1 cellular context compared by ENCODE assay signal in genomic region chr3:167885277-167885676, GRCh38.
TF ChIP-seq lines count a peak whose summit lies in the region.

No MANE protein-coding gene starts in this region.

TF ChIP-seq in K562, 482 proteins besides CTCF, POLR2A, EP300 and RAD21 (continued from another document):
- TF ChIP-seq, protein P1, sequence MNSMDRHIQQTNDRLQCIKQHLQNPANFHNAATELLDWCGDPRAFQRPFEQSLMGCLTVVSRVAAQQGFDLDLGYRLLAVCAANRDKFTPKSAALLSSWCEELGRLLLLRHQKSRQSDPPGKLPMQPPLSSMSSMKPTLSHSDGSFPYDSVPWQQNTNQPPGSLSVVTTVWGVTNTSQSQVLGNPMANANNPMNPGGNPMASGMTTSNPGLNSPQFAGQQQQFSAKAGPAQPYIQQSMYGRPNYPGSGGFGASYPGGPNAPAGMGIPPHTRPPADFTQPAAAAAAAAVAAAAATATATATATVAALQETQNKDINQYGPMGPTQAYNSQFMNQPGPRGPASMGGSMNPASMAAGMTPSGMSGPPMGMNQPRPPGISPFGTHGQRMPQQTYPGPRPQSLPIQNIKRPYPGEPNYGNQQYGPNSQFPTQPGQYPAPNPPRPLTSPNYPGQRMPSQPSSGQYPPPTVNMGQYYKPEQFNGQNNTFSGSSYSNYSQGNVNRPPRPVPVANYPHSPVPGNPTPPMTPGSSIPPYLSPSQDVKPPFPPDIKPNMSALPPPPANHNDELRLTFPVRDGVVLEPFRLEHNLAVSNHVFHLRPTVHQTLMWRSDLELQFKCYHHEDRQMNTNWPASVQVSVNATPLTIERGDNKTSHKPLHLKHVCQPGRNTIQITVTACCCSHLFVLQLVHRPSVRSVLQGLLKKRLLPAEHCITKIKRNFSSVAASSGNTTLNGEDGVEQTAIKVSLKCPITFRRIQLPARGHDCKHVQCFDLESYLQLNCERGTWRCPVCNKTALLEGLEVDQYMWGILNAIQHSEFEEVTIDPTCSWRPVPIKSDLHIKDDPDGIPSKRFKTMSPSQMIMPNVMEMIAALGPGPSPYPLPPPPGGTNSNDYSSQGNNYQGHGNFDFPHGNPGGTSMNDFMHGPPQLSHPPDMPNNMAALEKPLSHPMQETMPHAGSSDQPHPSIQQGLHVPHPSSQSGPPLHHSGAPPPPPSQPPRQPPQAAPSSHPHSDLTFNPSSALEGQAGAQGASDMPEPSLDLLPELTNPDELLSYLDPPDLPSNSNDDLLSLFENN (IDR thresholded peaks at IDR 0.05; ENCODE audit: low read depth in 2 of 2, low read length in 2 of 2), result no peak
- TF ChIP-seq ZNF253 (CRISPR knock-in tag; conservative IDR thresholded peaks at IDR 0.05) (no peak), PRPF4 (IDR thresholded peaks at IDR 0.05; ENCODE audit: insufficient read depth, low read depth, low read length, poor library complexity, severe bottlenecking) (no peak), SMARCA5 (IDR thresholded peaks at IDR 0.05) (no peak), RNF2 (IDR thresholded peaks at IDR 0.05) (no peak), POLR2AphosphoS5 (IDR thresholded peaks at IDR 0.05; ENCODE audit: control insufficient read depth, insufficient read depth, low read depth, low read length) (no peak), CBFA2T3 (IDR thresholded peaks at IDR 0.05) (no peak), TCF7L2 (IDR thresholded peaks at IDR 0.05; ENCODE audit: low read depth, low read length) (no peak), REST (CRISPR knock-in tag; IDR thresholded peaks at IDR 0.05; ENCODE audit: low read depth) (no peak), RCOR1 (IDR thresholded peaks at IDR 0.05; ENCODE audit: borderline replicate concordance in 1 of 2, low read depth in 2 of 2, low read length in 2 of 2) (no peak), RBBP5 (IDR thresholded peaks at IDR 0.05; ENCODE audit: borderline replicate concordance, insufficient read depth, low read length, poor library complexity, severe bottlenecking) (no peak), ZBTB1 (CRISPR knock-in tag; IDR thresholded peaks at IDR 0.05; ENCODE audit: borderline replicate concordance, low read depth) (no peak), GABPB1 (CRISPR knock-in tag; IDR thresholded peaks at IDR 0.05) (no peak)
TF ChIP-seq in K562: peak in this region for 0.
